8 cellular contexts compared by ENCODE assay signal in genomic region chr16:28846933-28847273, GRCh38. TPM values are rescaled to one million over a fixed set of nuclear protein-coding genes. Genes with fewer than 3 reads are reported as not detected.
A peak's percentile ranks its signal among the peaks of the same experiment; 100 is the strongest.
DNase-seq lines count a peak whose midpoint lies in the region; ATAC-seq lines count a peak whose summit lies in the region.

No MANE protein-coding gene starts in this region.

- peaks cover 19% of the 10 kb centered on the region for H3K4me1 Mint-ChIP-seq in activated naive CD8-positive, alpha-beta T cell treated with anti-CD3 and anti-CD28 coated beads, Interleukin-2, amount 10 ng/mL, durations not matched to agents 7 days and 5 days
- H3K4me1 Mint-ChIP-seq in stimulated activated effector memory CD8-positive, alpha-beta T cell treated with anti-CD3 and anti-CD28 coated beads, Interleukin-12 subunit alpha, Interleukin-12 subunit beta, amount 100 ng/mL, for 72 hours = peaks cover 34% of the 10 kb centered on the region

- H3K9me3 Mint-ChIP-seq in activated naive CD8-positive, alpha-beta T cell treated with anti-CD3 and anti-CD28 coated beads, Interleukin-2, amount 10 ng/mL, durations not matched to agents 7 days and 5 days = no peaks in the 10 kb centered on the region
- no peaks in the 10 kb centered on the region for H3K9me3 Mint-ChIP-seq in stimulated activated effector memory CD8-positive, alpha-beta T cell treated with anti-CD3 and anti-CD28 coated beads, Interleukin-12 subunit alpha, Interleukin-12 subunit beta, amount 100 ng/mL, for 72 hours

- H3K27ac Mint-ChIP-seq in activated naive CD8-positive, alpha-beta T cell treated with anti-CD3 and anti-CD28 coated beads, Interleukin-2, amount 10 ng/mL, durations not matched to agents 7 days and 5 days = peak overlapping the region; percentile 93
- peak overlapping the region; percentile 99 for H3K27ac Mint-ChIP-seq in stimulated activated effector memory CD8-positive, alpha-beta T cell treated with anti-CD3 and anti-CD28 coated beads, Interleukin-12 subunit alpha, Interleukin-12 subunit beta, amount 100 ng/mL, for 72 hours

- POLR2A ChIA-PET in activated naive CD8-positive, alpha-beta T cell treated with anti-CD3 and anti-CD28 coated beads, Interleukin-2, amount 10 ng/mL, durations not matched to agents 7 days and 5 days (lab: Charles Lee) = interaction anchor here (0.9 to 5.8 kb wide), 10 partner anchors 9 to 138 kb away, joined by 3 to 100 read pairs (median 6); partner anchors contain the start of genes ATXN2L, LAT, RABEP2 and SH2B1

- H3K4me3 Mint-ChIP-seq in activated naive CD8-positive, alpha-beta T cell treated with anti-CD3 and anti-CD28 coated beads, Interleukin-2, amount 10 ng/mL, durations not matched to agents 7 days and 5 days = peak overlapping the region; percentile 88
- H3K4me3 Mint-ChIP-seq in stimulated activated effector memory CD8-positive, alpha-beta T cell treated with anti-CD3 and anti-CD28 coated beads, Interleukin-12 subunit alpha, Interleukin-12 subunit beta, amount 100 ng/mL, for 72 hours = peak overlapping the region; percentile 98

- no peaks in the 10 kb centered on the region for H3K9me3 ChIP-seq in ES-I3 (ENCODE audit: control insufficient read depth, insufficient read depth, low read length)

- ATAC-seq in HG03103 (IDR thresholded peaks at IDR 0.05; ENCODE audit: low read depth, unreplicated experiment) = peak; percentile 2
- peak; percentile 4 for ATAC-seq in activated naive CD8-positive, alpha-beta T cell treated with anti-CD3 and anti-CD28 coated beads, Interleukin-2, amount 10 ng/mL, durations not matched to agents 7 days and 5 days (ENCODE audit: low read depth)
- ATAC-seq in stimulated activated effector memory CD8-positive, alpha-beta T cell treated with anti-CD3 and anti-CD28 coated beads, Interleukin-12 subunit alpha, Interleukin-12 subunit beta, amount 100 ng/mL, for 72 hours = peak; percentile 4
- no peak for ATAC-seq in GM18520 (IDR thresholded peaks at IDR 0.05; ENCODE audit: unreplicated experiment)
- ATAC-seq in HG02938 (IDR thresholded peaks at IDR 0.05; ENCODE audit: unreplicated experiment) = no peak

- H3K36me3 ChIP-seq in ES-I3 (ENCODE audit: insufficient read depth, low read length) = peaks cover 18% of the 10 kb centered on the region

- peak; percentile 56 for DNase-seq in activated naive CD8-positive, alpha-beta T cell treated with anti-CD3 and anti-CD28 coated beads, Interleukin-2, amount 10 ng/mL, durations not matched to agents 7 days and 5 days
- DNase-seq in stimulated activated effector memory CD8-positive, alpha-beta T cell treated with anti-CD3 and anti-CD28 coated beads, Interleukin-12 subunit alpha, Interleukin-12 subunit beta, amount 100 ng/mL, for 72 hours (ENCODE audit: low spot score in 2 of 2) = no peak
- no peak for DNase-seq in activated effector memory CD4-positive, alpha-beta T cell treated with anti-CD3 and anti-CD28 coated beads, Interleukin-2, amount 50 U/mL, for 16 hours

- peak overlapping the region; percentile 84 for H3K9ac ChIP-seq in ES-I3 (ENCODE audit: low read depth, low read length)

- H3K27me3 Mint-ChIP-seq in activated naive CD8-positive, alpha-beta T cell treated with anti-CD3 and anti-CD28 coated beads, Interleukin-2, amount 10 ng/mL, durations not matched to agents 7 days and 5 days = no peaks in the 10 kb centered on the region

- no peaks in the 10 kb centered on the region for H3K4me1 ChIP-seq in ES-I3 (ENCODE audit: insufficient read depth, low read length)

- peaks cover 12% of the 10 kb centered on the region for H3K36me3 Mint-ChIP-seq in activated naive CD8-positive, alpha-beta T cell treated with anti-CD3 and anti-CD28 coated beads, Interleukin-2, amount 10 ng/mL, durations not matched to agents 7 days and 5 days
- peaks cover 52% of the 10 kb centered on the region for H3K36me3 Mint-ChIP-seq in stimulated activated effector memory CD8-positive, alpha-beta T cell treated with anti-CD3 and anti-CD28 coated beads, Interleukin-12 subunit alpha, Interleukin-12 subunit beta, amount 100 ng/mL, for 72 hours

- peak overlapping the region; percentile 67 for H3K4me3 ChIP-seq in iPS-11a (ENCODE audit: low read depth, low read length)

RNA-seq across cellular contexts. Expression of gene TUFM, which starts 0.8 kb away (rescaled TPM):
- 100 to 1,000 TPM; 117 to 119 TPM for total RNA-seq in activated naive CD8-positive, alpha-beta T cell treated with anti-CD3 and anti-CD28 coated beads, Interleukin-2, amount 10 ng/mL, durations not matched to agents 7 days and 5 days

RNA-seq across cellular contexts. Expression of gene SH2B1, which starts 16.7 kb away (rescaled TPM):
- 10 to 100 TPM; 78.9 to 81.0 TPM for total RNA-seq in activated naive CD8-positive, alpha-beta T cell treated with anti-CD3 and anti-CD28 coated beads, Interleukin-2, amount 10 ng/mL, durations not matched to agents 7 days and 5 days

RNA-seq across cellular contexts. Expression of gene ATXN2L, which starts 24.1 kb away (rescaled TPM):
- 100 to 1,000 TPM; 296 to 304 TPM for total RNA-seq in activated naive CD8-positive, alpha-beta T cell treated with anti-CD3 and anti-CD28 coated beads, Interleukin-2, amount 10 ng/mL, durations not matched to agents 7 days and 5 days

RNA-seq across cellular contexts. Expression of gene ATP2A1, which starts 31.4 kb away (rescaled TPM):
- 1 to 10 TPM; 2.5 to 4.6 TPM for total RNA-seq in activated naive CD8-positive, alpha-beta T cell treated with anti-CD3 and anti-CD28 coated beads, Interleukin-2, amount 10 ng/mL, durations not matched to agents 7 days and 5 days

Comparison
In these comparisons a context has a peak if more than half of its experiments do, and no peak if none do; other contexts are left out.
1. ATAC-seq: peak in HG03103 (single experiment), activated naive CD8-positive, alpha-beta T cell treated with anti-CD3 and anti-CD28 coated beads, Interleukin-2, amount 10 ng/mL, durations not matched to agents 7 days and 5 days (single experiment) and stimulated activated effector memory CD8-positive, alpha-beta T cell treated with anti-CD3 and anti-CD28 coated beads, Interleukin-12 subunit alpha, Interleukin-12 subunit beta, amount 100 ng/mL, for 72 hours (single experiment); none in GM18520 (single experiment) and HG02938 (single experiment).